ENCODE assay signal across 14 cellular contexts in genomic region chr15:53434174-53434678, GRCh38.
DNase-seq lines count a peak whose midpoint lies in the region; ATAC-seq and TF ChIP-seq lines count a peak whose summit lies in the region.
"Had no signal": no experiment of that assay in that cellular context is flagged by ENCODE, and none has a peak within 500 bp of the region (broad histone marks: within the 10 kb centered on the region; RNA-seq: fewer than 3 reads in every experiment).

No MANE protein-coding gene starts in this region.

- peaks cover 24% of the 10 kb centered on the region for H3K4me1 Mint-ChIP-seq in glutamatergic neuron (ENCODE audit: low read depth, unreplicated experiment)
- peaks cover 8% of the 10 kb centered on the region for H3K4me1 Mint-ChIP-seq in nephron progenitor cell
- H3K4me1 Mint-ChIP-seq: CD8-positive, alpha-beta memory T cell had no signal

- H3K4me3 Mint-ChIP-seq in glutamatergic neuron (ENCODE audit: unreplicated experiment) (peak overlapping the region; percentile 65), nephron progenitor cell (no peak overlapping the region)
- H3K4me3 Mint-ChIP-seq: CD8-positive, alpha-beta memory T cell had no signal

- peak; percentile 11 for DNase-seq in HuH-7.5 (ENCODE audit: low spot score)
- peak; percentile 37 for DNase-seq in NCI-H2227 treated with DMSO at 0.1 percent for 48 hours (lab: John Stamatoyannopoulos, UW)
- DNase-seq in glutamatergic neuron: peak; percentile 30
- DNase-seq in nephron progenitor cell: no peak
- no peak for DNase-seq in NCI-H748 treated with DMSO at 0.1 percent for 48 hours (lab: John Stamatoyannopoulos, UW)
- DNase-seq in GM19238 (ENCODE audit: insufficient read length, low spot score): no peak
- no peak for DNase-seq in RKO (ENCODE audit: low spot score)
- DNase-seq: 8988T; AML-193; Caco-2; CD8-positive, alpha-beta memory T cell; DND-41; GDM1 had no signal

- no peaks in the 10 kb centered on the region for H3K36me3 Mint-ChIP-seq in glutamatergic neuron (ENCODE audit: unreplicated experiment)
- no peaks in the 10 kb centered on the region for H3K36me3 Mint-ChIP-seq in nephron progenitor cell (ENCODE audit: low read depth)
- H3K36me3 Mint-ChIP-seq: CD8-positive, alpha-beta memory T cell had no signal

- TF ChIP-seq CTCF in glutamatergic neuron (IDR thresholded peaks at IDR 0.05; ENCODE audit: partially characterized antibody, unreplicated experiment) (no peak), nephron progenitor cell (IDR thresholded peaks at IDR 0.05) (no peak)

- no peaks in the 10 kb centered on the region for H3K27me3 Mint-ChIP-seq in glutamatergic neuron (ENCODE audit: unreplicated experiment)
- H3K27me3 Mint-ChIP-seq in nephron progenitor cell (ENCODE audit: low read depth, poor library complexity): peaks cover 9% of the 10 kb centered on the region

- peaks cover 1% of the 10 kb centered on the region for H3K9me3 Mint-ChIP-seq in glutamatergic neuron (ENCODE audit: unreplicated experiment)
- no peaks in the 10 kb centered on the region for H3K9me3 Mint-ChIP-seq in nephron progenitor cell

- H3K27ac Mint-ChIP-seq in glutamatergic neuron (ENCODE audit: unreplicated experiment) (peak overlapping the region; percentile 71), nephron progenitor cell (peak overlapping the region; percentile 52)
- H3K27ac Mint-ChIP-seq: CD8-positive, alpha-beta memory T cell had no signal

- no peak for ATAC-seq in HG03095 (IDR thresholded peaks at IDR 0.05; ENCODE audit: unreplicated experiment)

Comparison
In these comparisons a context has a peak if more than half of its experiments do, and no peak if none do; other contexts are left out.
1. DNase-seq: peak in HuH-7.5 (single experiment), NCI-H2227 treated with DMSO at 0.1 percent for 48 hours (single experiment) and glutamatergic neuron (single experiment); none in nephron progenitor cell (single experiment), NCI-H748 treated with DMSO at 0.1 percent for 48 hours (single experiment), GM19238 (single experiment) and RKO (single experiment).